Comparison of ENCODE assay signal across 20 cellular contexts in genomic region chr3:109188726-109189125, GRCh38. TPM values are rescaled to one million over a fixed set of nuclear protein-coding genes. Genes with fewer than 3 reads are reported as not detected.
DNase-seq lines count a peak whose midpoint lies in the region; ATAC-seq, FAIRE-seq and TF ChIP-seq lines count a peak whose summit lies in the region.
"Had no signal": no experiment of that assay in that cellular context is flagged by ENCODE, and none has a peak within 500 bp of the region (broad histone marks: within the 10 kb centered on the region; RNA-seq: fewer than 3 reads in every experiment).

No MANE protein-coding gene starts in this region.

- peaks cover 4% of the 10 kb centered on the region for H3K9me3 Mint-ChIP-seq in astrocyte (ENCODE audit: unreplicated experiment)
- H3K9me3 Mint-ChIP-seq: activated T-helper 2 cell treated with anti-CD3 and anti-CD28 coated beads, Interferon-gamma antibody, Interleukin-2, Interleukin-4, amounts not matched to agents 10 μg/mL and 5 μg/mL and 100 μg/mL, durations not matched to agents 14 hours and 24 hours and 36 hours had no signal

- H4K20me1 ChIP-seq in astrocyte (ENCODE audit: insufficient read depth, low read length): no peaks in the 10 kb centered on the region
- H4K20me1 ChIP-seq: BLaER1 treated with 17β-estradiol and CSF1 and Interleukin-3, amounts not matched to agents 10 nM and 100 nM had no signal

- no peaks in the 10 kb centered on the region for H3K36me3 Mint-ChIP-seq in astrocyte (ENCODE audit: low read depth, unreplicated experiment)

- H3K4me1 Mint-ChIP-seq in astrocyte (ENCODE audit: low read depth, unreplicated experiment): no peaks in the 10 kb centered on the region
- H3K4me1 Mint-ChIP-seq: stimulated activated naive CD8-positive, alpha-beta T cell treated with anti-CD3 and anti-CD28 coated beads, Interleukin-15, amount 100 ng/mL, for 72 hours had no signal

- H3K4me1 ChIP-seq in astrocyte (ENCODE audit: insufficient read depth, low read length) (no peaks in the 10 kb centered on the region), kidney (ENCODE audit: control insufficient read depth in 1 of 2, insufficient read depth in 1 of 2, low read depth in 1 of 2, low read length in 2 of 2) (no peaks in the 10 kb centered on the region)
- H3K4me1 ChIP-seq: BLaER1 treated with 17β-estradiol and CSF1 and Interleukin-3, amounts not matched to agents 10 nM and 100 nM; upper lobe of left lung had no signal

- no peaks in the 10 kb centered on the region for H3K27me3 Mint-ChIP-seq in astrocyte (ENCODE audit: low read depth, unreplicated experiment)
- H3K27me3 Mint-ChIP-seq: stimulated activated naive CD8-positive, alpha-beta T cell treated with anti-CD3 and anti-CD28 coated beads, Interleukin-15, amount 100 ng/mL, for 72 hours had no signal

- no peaks in the 10 kb centered on the region for H3K79me2 ChIP-seq in astrocyte (ENCODE audit: insufficient read depth, low read length)

- DNase-seq in NCI-H1694 treated with DMSO at 0.1 percent for 48 hours (lab: John Stamatoyannopoulos, UW): peak; percentile 3
- DNase-seq in NCI-H1694 (lab: John Stamatoyannopoulos, UW): no peak
- peak; percentile 96 for DNase-seq in NCI-H2171 (lab: John Stamatoyannopoulos, UW)
- DNase-seq in astrocyte (ENCODE audit: low read depth): no peak
- peak; percentile 22 for DNase-seq in pons (ENCODE audit: low spot score)
- DNase-seq in kidney: no peak
- DNase-seq in stimulated activated CD4-positive, alpha-beta T cell treated with anti-CD3 and anti-CD28 coated beads, Interleukin-15, amount 100 ng/mL, for 24 hours: no peak
- DNase-seq: activated CD4-positive, alpha-beta T cell treated with anti-CD3 and anti-CD28 coated beads for 1 hour; DMS79 treated with DMSO at 0.1 percent for 48 hours; stimulated activated naive CD8-positive, alpha-beta T cell treated with anti-CD3 and anti-CD28 coated beads, Interleukin-15, amount 100 ng/mL, for 72 hours; T-helper 9 cell; upper lobe of left lung had no signal

- H3K4me3 Mint-ChIP-seq in astrocyte (ENCODE audit: unreplicated experiment): no peak overlapping the region
- H3K4me3 Mint-ChIP-seq: stimulated activated naive CD8-positive, alpha-beta T cell treated with anti-CD3 and anti-CD28 coated beads, Interleukin-15, amount 100 ng/mL, for 72 hours had no signal

- H3K4me2 ChIP-seq in astrocyte (ENCODE audit: low read length): no peak overlapping the region
- H3K4me2 ChIP-seq: BLaER1 treated with 17β-estradiol and CSF1 and Interleukin-3, amounts not matched to agents 10 nM and 100 nM had no signal

- FAIRE-seq in astrocyte (lab: Jason Lieb, UNC) (no peak), kidney (lab: Jason Lieb, UNC) (no peak)
- FAIRE-seq: GM18507 had no signal

- H3K27ac Mint-ChIP-seq in astrocyte (ENCODE audit: unreplicated experiment): no peak overlapping the region
- H3K27ac Mint-ChIP-seq: activated T-helper 2 cell treated with anti-CD3 and anti-CD28 coated beads, Interferon-gamma antibody, Interleukin-2, Interleukin-4, amounts not matched to agents 10 μg/mL and 5 μg/mL and 100 μg/mL, durations not matched to agents 14 hours and 24 hours and 36 hours; stimulated activated naive CD8-positive, alpha-beta T cell treated with anti-CD3 and anti-CD28 coated beads, Interleukin-15, amount 100 ng/mL, for 72 hours had no signal

- ATAC-seq in HG03175 (IDR thresholded peaks at IDR 0.05; ENCODE audit: unreplicated experiment): no peak
- ATAC-seq: stimulated activated naive CD8-positive, alpha-beta T cell treated with anti-CD3 and anti-CD28 coated beads, Interleukin-15, amount 100 ng/mL, for 72 hours had no signal

- H3K9me3 ChIP-seq in astrocyte (ENCODE audit: insufficient read depth, low read depth, low read length) (no peaks in the 10 kb centered on the region), kidney (ENCODE audit: control insufficient read depth in 1 of 2, low read length in 2 of 2) (no peaks in the 10 kb centered on the region)
- H3K9me3 ChIP-seq: BLaER1 treated with 17β-estradiol and CSF1 and Interleukin-3, amounts not matched to agents 10 nM and 100 nM; upper lobe of left lung had no signal

- H2AFZ ChIP-seq in astrocyte (ENCODE audit: low read depth, low read length): peak overlapping the region; percentile 41

- H3K4me3 ChIP-seq in astrocyte (ENCODE audit: insufficient read depth, low read depth, low read length) (no peak overlapping the region), kidney (ENCODE audit: low read length in 2 of 2) (no peak overlapping the region)
- H3K4me3 ChIP-seq: BLaER1 treated with 17β-estradiol and CSF1 and Interleukin-3, amounts not matched to agents 10 nM and 100 nM; upper lobe of left lung had no signal

- intact Hi-C loops in kidney (cut with DNase I): no loop called here

- TF ChIP-seq CTCF in astrocyte (IDR thresholded peaks at IDR 0.05; ENCODE audit: insufficient read depth, low read depth, low read length): no peak
- TF ChIP-seq CTCF in kidney (IDR thresholded peaks at IDR 0.05; ENCODE audit: borderline replicate concordance, extremely low read depth, insufficient read depth): no peak

- H3K27me3 ChIP-seq in astrocyte (ENCODE audit: insufficient read depth, low read length): no peaks in the 10 kb centered on the region
- H3K27me3 ChIP-seq: BLaER1 treated with 17β-estradiol and CSF1 and Interleukin-3, amounts not matched to agents 10 nM and 100 nM; upper lobe of left lung had no signal

- H3K36me3 ChIP-seq in astrocyte (ENCODE audit: insufficient read depth, low read length) (no peaks in the 10 kb centered on the region), kidney (ENCODE audit: control insufficient read depth in 1 of 2, insufficient read depth in 2 of 2, low read length in 2 of 2) (no peaks in the 10 kb centered on the region)
- H3K36me3 ChIP-seq: BLaER1 treated with 17β-estradiol and CSF1 and Interleukin-3, amounts not matched to agents 10 nM and 100 nM; upper lobe of left lung had no signal

- H3K9ac ChIP-seq in astrocyte (ENCODE audit: low read length) (no peak overlapping the region), kidney (ENCODE audit: low read length in 2 of 2) (no peak overlapping the region)
- H3K9ac ChIP-seq: BLaER1 treated with 17β-estradiol and CSF1 and Interleukin-3, amounts not matched to agents 10 nM and 100 nM had no signal

- H3K27ac ChIP-seq in astrocyte (ENCODE audit: low read depth, low read length) (no peak overlapping the region), kidney (ENCODE audit: low read depth in 2 of 2, low read length in 2 of 2) (no peak overlapping the region)
- H3K27ac ChIP-seq: BLaER1 treated with 17β-estradiol and CSF1 and Interleukin-3, amounts not matched to agents 10 nM and 100 nM; upper lobe of left lung had no signal

RNA-seq across cellular contexts. Expression of gene C3orf85, which starts 52.2 kb away (rescaled TPM):
- total RNA-seq in astrocyte (not detected in 2 replicates), kidney (not detected)
- 40.4 TPM for polyA plus RNA-seq in kidney (ENCODE audit: insufficient read depth, low read depth, low replicate concordance)
- total RNA-seq: A172; activated T-helper 2 cell treated with anti-CD3 and anti-CD28 coated beads, Interferon-gamma antibody, Interleukin-2, Interleukin-4, amounts not matched to agents 10 μg/mL and 5 μg/mL and 100 μg/mL, durations not matched to agents 14 hours and 24 hours and 36 hours; cardiac septum; LHCN-M2; upper lobe of left lung had no signal
- polyA plus RNA-seq: adipose tissue had no signal

Comparison
In these comparisons a context has a peak if more than half of its experiments do, and no peak if none do; other contexts are left out.
1. DNase-seq: peak in NCI-H1694 treated with DMSO at 0.1 percent for 48 hours (single experiment), NCI-H2171 (single experiment) and pons (single experiment); none in NCI-H1694 (single experiment), astrocyte (single experiment), kidney (single experiment) and stimulated activated CD4-positive, alpha-beta T cell treated with anti-CD3 and anti-CD28 coated beads, Interleukin-15, amount 100 ng/mL, for 24 hours (single experiment).